In the genomic region with DNA sequence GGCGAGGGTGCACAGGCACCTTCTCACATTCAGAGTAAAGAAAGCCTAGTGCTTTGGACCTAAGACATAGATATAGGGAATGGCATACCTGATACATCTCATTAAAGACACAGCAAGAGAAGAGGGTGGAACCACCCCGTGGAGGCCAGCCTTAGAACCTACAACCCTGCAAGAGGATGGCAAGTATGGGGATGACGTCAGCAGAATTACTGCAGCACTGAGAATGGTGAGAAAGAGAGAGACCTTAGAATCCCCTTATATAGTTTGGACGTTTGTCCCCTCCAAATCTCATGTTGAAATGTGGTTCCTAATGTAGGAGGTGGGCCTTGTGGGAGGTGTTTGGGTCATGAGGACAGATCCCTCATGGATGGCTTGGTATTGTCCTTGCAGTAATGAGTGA, we compare ENCODE assay signal across 4 cellular contexts.
A peak's percentile ranks its signal among the peaks of the same experiment; 100 is the strongest.
TF ChIP-seq lines count a peak whose summit lies in the region.

No MANE protein-coding gene starts in this region.

TF ChIP-seq in A549, 52 proteins besides CTCF, POLR2A, EP300 and RAD21:
- no peak for TF ChIP-seq HOXA7 (CRISPR knock-in tag; IDR thresholded peaks at IDR 0.05)
- TF ChIP-seq MAFK (IDR thresholded peaks at IDR 0.05; ENCODE audit: partially characterized antibody): peak; percentile 27
- TF ChIP-seq FOSL2 (IDR thresholded peaks at IDR 0.05): no peak
- TF ChIP-seq FOSL2 (CRISPR knock-in tag; IDR thresholded peaks at IDR 0.05): no peak
- TF ChIP-seq HMGXB4 (CRISPR knock-in tag; IDR thresholded peaks at IDR 0.05; ENCODE audit: borderline replicate concordance): no peak
- TF ChIP-seq BHLHE40 (IDR thresholded peaks at IDR 0.05; ENCODE audit: low read depth, low read length): no peak
- TF ChIP-seq PHF8 (IDR thresholded peaks at IDR 0.05; ENCODE audit: borderline replicate concordance, low read depth): no peak
- no peak for TF ChIP-seq MYC (IDR thresholded peaks at IDR 0.05; ENCODE audit: borderline replicate concordance, low read length)

TF ChIP-seq in HEK293, 187 proteins besides CTCF, POLR2A, EP300 and RAD21:
- TF ChIP-seq, protein P1, sequence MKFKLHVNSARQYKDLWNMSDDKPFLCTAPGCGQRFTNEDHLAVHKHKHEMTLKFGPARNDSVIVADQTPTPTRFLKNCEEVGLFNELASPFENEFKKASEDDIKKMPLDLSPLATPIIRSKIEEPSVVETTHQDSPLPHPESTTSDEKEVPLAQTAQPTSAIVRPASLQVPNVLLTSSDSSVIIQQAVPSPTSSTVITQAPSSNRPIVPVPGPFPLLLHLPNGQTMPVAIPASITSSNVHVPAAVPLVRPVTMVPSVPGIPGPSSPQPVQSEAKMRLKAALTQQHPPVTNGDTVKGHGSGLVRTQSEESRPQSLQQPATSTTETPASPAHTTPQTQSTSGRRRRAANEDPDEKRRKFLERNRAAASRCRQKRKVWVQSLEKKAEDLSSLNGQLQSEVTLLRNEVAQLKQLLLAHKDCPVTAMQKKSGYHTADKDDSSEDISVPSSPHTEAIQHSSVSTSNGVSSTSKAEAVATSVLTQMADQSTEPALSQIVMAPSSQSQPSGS (tag by site-specific recombination; IDR thresholded peaks at IDR 0.05; ENCODE audit: low read depth): peak; percentile 76
- TF ChIP-seq ZNF311 (tag by site-specific recombination; IDR thresholded peaks at IDR 0.05; ENCODE audit: borderline replicate concordance) (no peak), ZNF341 (tag by site-specific recombination; IDR thresholded peaks at IDR 0.05; ENCODE audit: low read depth) (no peak), ZNF404 (tag by site-specific recombination; IDR thresholded peaks at IDR 0.05) (no peak)
TF ChIP-seq in HEK293: peak in this region for 1.

TF ChIP-seq in H1, 55 proteins besides CTCF, POLR2A, EP300 and RAD21:
- no peak for TF ChIP-seq CTBP2 (IDR thresholded peaks at IDR 0.05; ENCODE audit: borderline replicate concordance, insufficient read depth, insufficient read length, low read length)
- TF ChIP-seq TAF1 (IDR thresholded peaks at IDR 0.05; ENCODE audit: low read depth, low read length): no peak
- TF ChIP-seq, protein P2, sequence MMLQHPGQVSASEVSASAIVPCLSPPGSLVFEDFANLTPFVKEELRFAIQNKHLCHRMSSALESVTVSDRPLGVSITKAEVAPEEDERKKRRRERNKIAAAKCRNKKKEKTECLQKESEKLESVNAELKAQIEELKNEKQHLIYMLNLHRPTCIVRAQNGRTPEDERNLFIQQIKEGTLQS (IDR thresholded peaks at IDR 0.05; ENCODE audit: insufficient read depth, low read depth, low read length): no peak
- TF ChIP-seq CHD1 (IDR thresholded peaks at IDR 0.05; ENCODE audit: low read depth, low read length): no peak
- TF ChIP-seq CHD2 (IDR thresholded peaks at IDR 0.05; ENCODE audit: low read length): no peak
- no peak for TF ChIP-seq RNF2 (IDR thresholded peaks at IDR 0.05; ENCODE audit: borderline replicate concordance, low read depth, low read length, missing control alignments, poor library complexity, severe bottlenecking)
- no peak for TF ChIP-seq SIN3A (conservative IDR thresholded peaks at IDR 0.05 in 1 of 2, IDR thresholded peaks at IDR 0.05 in 1 of 2; ENCODE audit: low read depth in 1 of 2, low read length in 2 of 2)
- no peak for TF ChIP-seq CREB1 (IDR thresholded peaks at IDR 0.05)
- TF ChIP-seq NRF1 (IDR thresholded peaks at IDR 0.05; ENCODE audit: low read depth, low read length): no peak
- TF ChIP-seq HDAC6 (IDR thresholded peaks at IDR 0.05; ENCODE audit: low read depth, low read length): no peak
- TF ChIP-seq PHF8 (conservative IDR thresholded peaks at IDR 0.05; ENCODE audit: low read depth, low read length): no peak
- TF ChIP-seq TCF12 (IDR thresholded peaks at IDR 0.05; ENCODE audit: low read depth, low read length): no peak
- TF ChIP-seq CBX8 (IDR thresholded peaks at IDR 0.05; ENCODE audit: borderline replicate concordance, low read depth, low read length): no peak
- no peak for TF ChIP-seq YY1 (IDR thresholded peaks at IDR 0.05; ENCODE audit: low read depth, low read length)
- TF ChIP-seq RXRA (IDR thresholded peaks at IDR 0.05; ENCODE audit: insufficient read depth, low read depth, low read length): no peak
- TF ChIP-seq TAF7 (optimal IDR thresholded peaks at IDR 0.05; ENCODE audit: borderline replicate concordance, low read depth, low read length): no peak
- no peak for TF ChIP-seq RBBP5 (IDR thresholded peaks at IDR 0.05; ENCODE audit: borderline replicate concordance, low read depth, low read length)
- no peak for TF ChIP-seq NANOG (IDR thresholded peaks at IDR 0.05; ENCODE audit: insufficient read depth, low read depth, low read length, poor library complexity, severe bottlenecking)
- TF ChIP-seq HDAC2 (IDR thresholded peaks at IDR 0.05; ENCODE audit: borderline replicate concordance in 1 of 2, low read depth in 2 of 2, low read length in 2 of 2): no peak
- TF ChIP-seq, protein P3, sequence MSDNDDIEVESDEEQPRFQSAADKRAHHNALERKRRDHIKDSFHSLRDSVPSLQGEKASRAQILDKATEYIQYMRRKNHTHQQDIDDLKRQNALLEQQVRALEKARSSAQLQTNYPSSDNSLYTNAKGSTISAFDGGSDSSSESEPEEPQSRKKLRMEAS (IDR thresholded peaks at IDR 0.05): no peak

TF ChIP-seq in WTC11, 78 proteins besides CTCF, POLR2A, EP300 and RAD21:
- no peak for TF ChIP-seq ZNF416 (CRISPR knock-in tag; IDR thresholded peaks at IDR 0.05)
- no peak for TF ChIP-seq GTF2I (CRISPR knock-in tag; conservative IDR thresholded peaks at IDR 0.05)
- TF ChIP-seq, protein P4, sequence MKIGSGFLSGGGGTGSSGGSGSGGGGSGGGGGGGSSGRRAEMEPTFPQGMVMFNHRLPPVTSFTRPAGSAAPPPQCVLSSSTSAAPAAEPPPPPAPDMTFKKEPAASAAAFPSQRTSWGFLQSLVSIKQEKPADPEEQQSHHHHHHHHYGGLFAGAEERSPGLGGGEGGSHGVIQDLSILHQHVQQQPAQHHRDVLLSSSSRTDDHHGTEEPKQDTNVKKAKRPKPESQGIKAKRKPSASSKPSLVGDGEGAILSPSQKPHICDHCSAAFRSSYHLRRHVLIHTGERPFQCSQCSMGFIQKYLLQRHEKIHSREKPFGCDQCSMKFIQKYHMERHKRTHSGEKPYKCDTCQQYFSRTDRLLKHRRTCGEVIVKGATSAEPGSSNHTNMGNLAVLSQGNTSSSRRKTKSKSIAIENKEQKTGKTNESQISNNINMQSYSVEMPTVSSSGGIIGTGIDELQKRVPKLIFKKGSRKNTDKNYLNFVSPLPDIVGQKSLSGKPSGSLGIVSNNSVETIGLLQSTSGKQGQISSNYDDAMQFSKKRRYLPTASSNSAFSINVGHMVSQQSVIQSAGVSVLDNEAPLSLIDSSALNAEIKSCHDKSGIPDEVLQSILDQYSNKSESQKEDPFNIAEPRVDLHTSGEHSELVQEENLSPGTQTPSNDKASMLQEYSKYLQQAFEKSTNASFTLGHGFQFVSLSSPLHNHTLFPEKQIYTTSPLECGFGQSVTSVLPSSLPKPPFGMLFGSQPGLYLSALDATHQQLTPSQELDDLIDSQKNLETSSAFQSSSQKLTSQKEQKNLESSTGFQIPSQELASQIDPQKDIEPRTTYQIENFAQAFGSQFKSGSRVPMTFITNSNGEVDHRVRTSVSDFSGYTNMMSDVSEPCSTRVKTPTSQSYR (CRISPR knock-in tag; IDR thresholded peaks at IDR 0.05): no peak
- no peak for TF ChIP-seq ARID4B (CRISPR knock-in tag; IDR thresholded peaks at IDR 0.05; ENCODE audit: borderline replicate concordance)
- TF ChIP-seq JAZF1 (CRISPR knock-in tag; IDR thresholded peaks at IDR 0.05): no peak
- no peak for TF ChIP-seq MXD4 (CRISPR knock-in tag; IDR thresholded peaks at IDR 0.05; ENCODE audit: borderline replicate concordance)
- TF ChIP-seq, protein P2 (CRISPR knock-in tag; conservative IDR thresholded peaks at IDR 0.05): no peak
- no peak for TF ChIP-seq RELA (CRISPR knock-in tag; IDR thresholded peaks at IDR 0.05; ENCODE audit: borderline replicate concordance)
- TF ChIP-seq ZNF219 (CRISPR knock-in tag; IDR thresholded peaks at IDR 0.05; ENCODE audit: borderline replicate concordance): no peak
- TF ChIP-seq EMX1 (CRISPR knock-in tag; IDR thresholded peaks at IDR 0.05): no peak
